Comparison of ENCODE assay signal across 9 cellular contexts in the genomic region with DNA sequence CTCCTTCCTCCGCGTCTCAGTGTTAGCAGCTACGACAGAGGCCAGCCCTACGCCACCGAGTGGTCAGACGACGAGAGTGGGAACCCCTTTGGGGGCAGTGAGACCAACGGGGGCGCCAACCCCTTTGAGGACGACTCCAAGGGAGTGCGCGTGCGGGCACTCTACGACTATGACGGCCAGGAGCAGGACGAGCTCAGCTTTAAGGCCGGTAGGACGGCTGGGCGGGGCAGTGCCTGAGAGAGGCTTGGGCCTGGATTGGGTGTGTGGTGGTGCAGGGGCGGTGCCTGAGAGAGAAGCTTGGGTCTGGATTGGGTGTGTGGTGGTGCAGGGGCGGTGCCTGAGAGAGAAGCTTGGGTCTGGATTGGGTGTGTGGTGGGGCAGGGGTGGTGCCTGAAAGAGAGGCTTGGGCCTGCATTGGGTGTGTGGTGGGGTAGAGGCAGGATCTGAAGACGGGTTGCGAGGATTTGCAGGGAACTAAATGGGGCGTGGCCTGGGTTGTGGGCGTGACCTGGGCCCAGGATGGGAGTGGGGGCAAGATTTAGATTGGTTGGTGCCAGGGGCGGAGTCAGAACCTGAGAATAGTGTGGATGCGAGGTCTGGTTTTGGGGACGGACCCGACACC. TPM values are rescaled to one million over a fixed set of nuclear protein-coding genes. Genes with fewer than 3 reads are reported as not detected.
A peak's percentile ranks its signal among the peaks of the same experiment; 100 is the strongest.
DNase-seq lines count a peak whose midpoint lies in the region; ATAC-seq, FAIRE-seq and TF ChIP-seq lines count a peak whose summit lies in the region.
"Had no signal": no experiment of that assay in that cellular context is flagged by ENCODE, and none has a peak within 500 bp of the region (broad histone marks: within the 10 kb centered on the region; RNA-seq: fewer than 3 reads in every experiment).

No MANE protein-coding gene starts in this region.

- no peaks in the 10 kb centered on the region for H3K9me3 Mint-ChIP-seq in immature natural killer cell

- DNase-seq in activated CD4-positive, alpha-beta T cell treated with anti-CD3 and anti-CD28 coated beads for 48 hours: peak; percentile 40
- DNase-seq in activated CD4-positive, alpha-beta T cell treated with anti-CD3 and anti-CD28 coated beads for 1 hour: no peak
- DNase-seq in K562 (ENCODE audit: extremely low read depth in 1 of 4, low spot score in 3 of 4) (peak; percentile 55 to 70 (median 58)), immature natural killer cell (peak; percentile 30 to 65 (median 32)), cortex of kidney (lab: John Stamatoyannopoulos, UW) (no peak), NCI-H2227 treated with DMSO at 0.1 percent for 48 hours (lab: John Stamatoyannopoulos, UW) (no peak)

- no peak for TF ChIP-seq RAD21 in K562 (CRISPR knock-in tag; conservative IDR thresholded peaks at IDR 0.05 in 1 of 2, IDR thresholded peaks at IDR 0.05 in 1 of 2)

- BruUV-seq in K562 (replicated peaks; lab: Mats Ljungman, UMichigan): no TSS peak

- CTCF ChIA-PET in K562 (lab: Yijun Ruan, JAX; ENCODE audit: low intra/inter-chr PET ratio): no interaction called here

- peak overlapping the region in 1 of 5 donors; percentile 64 for H3K4me3 Mint-ChIP-seq in immature natural killer cell

- no peak for TF ChIP-seq EP300 in K562 (IDR thresholded peaks at IDR 0.05; ENCODE audit: low read length)

- no peak for TF ChIP-seq POLR2A in K562 (conservative IDR thresholded peaks at IDR 0.05)

- intact Hi-C loops in K562 (cut with micrococcal nuclease): no loop called here

- H3K27ac ChIP-seq in K562 (ENCODE audit: extremely low read depth, low read depth, low read length): no peak overlapping the region
- no peak overlapping the region for H3K27ac ChIP-seq in subcutaneous abdominal adipose tissue (ENCODE audit: low read depth, low read length)

- ATAC-seq in K562: peak; percentile 72
- no peak for ATAC-seq in GM21367 (IDR thresholded peaks at IDR 0.05; ENCODE audit: unreplicated experiment)

- no peaks in the 10 kb centered on the region for H3K27me3 ChIP-seq in K562 (ENCODE audit: control insufficient read depth in 2 of 2, insufficient read depth in 2 of 2, low read length in 2 of 2)
- peaks cover 0 to 2% (median 0%) of the 10 kb centered on the region in 5 donors for H3K27me3 ChIP-seq in subcutaneous abdominal adipose tissue (ENCODE audit: control insufficient read depth in 5 of 5, insufficient read depth in 4 of 5, low read length in 5 of 5)

- H3K36me3 Mint-ChIP-seq in immature natural killer cell: no peaks in the 10 kb centered on the region

- H3K4me3 ChIP-seq in K562: no peak overlapping the region
- H3K4me3 ChIP-seq in subcutaneous abdominal adipose tissue (ENCODE audit: low read depth in 1 of 5, low read length in 5 of 5): peak overlapping the region in 4 of 5 donors; percentile 13 to 61 (median 53)

- POLR2A ChIA-PET in K562 (lab: Yijun Ruan, JAX): interaction anchor here (0.7 to 1.0 kb wide), 2 partner anchors 29 to 78 kb away, joined by 3 read pairs; no protein-coding TSS in a partner anchor

- in situ Hi-C loops in K562 (cut with MboI): no loop called here

- no peaks in the 10 kb centered on the region for H4K20me1 ChIP-seq in K562 (replicated peaks; ENCODE audit: control insufficient read depth, insufficient read depth, low read length)

- H3K27ac Mint-ChIP-seq in immature natural killer cell: peak overlapping the region in 1 of 6 donors; percentile 35

- no peaks in the 10 kb centered on the region for H3K9me1 ChIP-seq in K562 (ENCODE audit: control insufficient read depth, insufficient read depth, low read length)

- whole genome bisulfite sequencing in K562 (ENCODE audit: insufficient coverage, low coverage, missing lambda C conversion rate): 80% methylated on average over 29 of the region's 29 CpGs

- no peak for TF ChIP-seq CTCF in K562 (IDR thresholded peaks at IDR 0.05 in 2 of 3, conservative IDR thresholded peaks at IDR 0.05 in 1 of 3; ENCODE audit: insufficient read depth in 2 of 3, low read depth in 1 of 3, low read length in 3 of 3)

- peaks cover 8 to 62% of the 10 kb centered on the region in 2 experiments for H3K4me1 ChIP-seq in K562 (replicated peaks in 1 of 2; ENCODE audit: control insufficient read depth in 2 of 2, insufficient read depth in 2 of 2, low read length in 2 of 2)
- peaks cover 2 to 19% (median 7%) of the 10 kb centered on the region in 5 donors for H3K4me1 ChIP-seq in subcutaneous abdominal adipose tissue (ENCODE audit: control insufficient read depth in 5 of 5, insufficient read depth in 5 of 5, low read length in 5 of 5)

- no peak overlapping the region for H3K4me2 ChIP-seq in K562 (ENCODE audit: insufficient read depth, low read length)

- no peaks in the 10 kb centered on the region for H3K79me2 ChIP-seq in K562 (ENCODE audit: control insufficient read depth, insufficient read depth, low read length)

- H3K27me3 Mint-ChIP-seq in immature natural killer cell (ENCODE audit: low read depth in 3 of 3): peaks cover 0 to 2% (median 0%) of the 10 kb centered on the region in 3 donors

- FAIRE-seq in K562 (lab: Jason Lieb, UNC): peak; percentile 77
- FAIRE-seq: islet of Langerhans had no signal

- H3K9me3 ChIP-seq in K562 (replicated peaks; ENCODE audit: control insufficient read depth, insufficient read depth, low read depth, low read length) (no peaks in the 10 kb centered on the region), subcutaneous abdominal adipose tissue (ENCODE audit: control insufficient read depth in 5 of 5, low read length in 5 of 5) (no peaks in the 10 kb centered on the region)

- peaks cover 7 to 9% of the 10 kb centered on the region in 2 donors for H3K4me1 Mint-ChIP-seq in immature natural killer cell

- H2AFZ ChIP-seq in K562 (ENCODE audit: low read depth, low read length): peak overlapping the region; percentile 28; the same call in 1 of the 2 replicates

- no peaks in the 10 kb centered on the region for H3K36me3 ChIP-seq in K562 (ENCODE audit: control insufficient read depth, insufficient read depth, low read length)
- no peaks in the 10 kb centered on the region for H3K36me3 ChIP-seq in subcutaneous abdominal adipose tissue (ENCODE audit: control insufficient read depth in 5 of 5, insufficient read depth in 5 of 5, low read length in 5 of 5)

- H3K9ac ChIP-seq in K562 (ENCODE audit: insufficient read depth in 1 of 2, low read depth in 2 of 2, low read length in 2 of 2) (no peak overlapping the region), subcutaneous abdominal adipose tissue (ENCODE audit: low read length in 5 of 5) (peak overlapping the region in 1 of 5 donors; percentile 32)

TF ChIP-seq in K562, 482 proteins besides CTCF, POLR2A, EP300 and RAD21 (continues in another document):
- TF ChIP-seq, protein P1, sequence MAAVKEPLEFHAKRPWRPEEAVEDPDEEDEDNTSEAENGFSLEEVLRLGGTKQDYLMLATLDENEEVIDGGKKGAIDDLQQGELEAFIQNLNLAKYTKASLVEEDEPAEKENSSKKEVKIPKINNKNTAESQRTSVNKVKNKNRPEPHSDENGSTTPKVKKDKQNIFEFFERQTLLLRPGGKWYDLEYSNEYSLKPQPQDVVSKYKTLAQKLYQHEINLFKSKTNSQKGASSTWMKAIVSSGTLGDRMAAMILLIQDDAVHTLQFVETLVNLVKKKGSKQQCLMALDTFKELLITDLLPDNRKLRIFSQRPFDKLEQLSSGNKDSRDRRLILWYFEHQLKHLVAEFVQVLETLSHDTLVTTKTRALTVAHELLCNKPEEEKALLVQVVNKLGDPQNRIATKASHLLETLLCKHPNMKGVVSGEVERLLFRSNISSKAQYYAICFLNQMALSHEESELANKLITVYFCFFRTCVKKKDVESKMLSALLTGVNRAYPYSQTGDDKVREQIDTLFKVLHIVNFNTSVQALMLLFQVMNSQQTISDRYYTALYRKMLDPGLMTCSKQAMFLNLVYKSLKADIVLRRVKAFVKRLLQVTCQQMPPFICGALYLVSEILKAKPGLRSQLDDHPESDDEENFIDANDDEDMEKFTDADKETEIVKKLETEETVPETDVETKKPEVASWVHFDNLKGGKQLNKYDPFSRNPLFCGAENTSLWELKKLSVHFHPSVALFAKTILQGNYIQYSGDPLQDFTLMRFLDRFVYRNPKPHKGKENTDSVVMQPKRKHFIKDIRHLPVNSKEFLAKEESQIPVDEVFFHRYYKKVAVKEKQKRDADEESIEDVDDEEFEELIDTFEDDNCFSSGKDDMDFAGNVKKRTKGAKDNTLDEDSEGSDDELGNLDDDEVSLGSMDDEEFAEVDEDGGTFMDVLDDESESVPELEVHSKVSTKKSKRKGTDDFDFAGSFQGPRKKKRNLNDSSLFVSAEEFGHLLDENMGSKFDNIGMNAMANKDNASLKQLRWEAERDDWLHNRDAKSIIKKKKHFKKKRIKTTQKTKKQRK (IDR thresholded peaks at IDR 0.05; ENCODE audit: borderline replicate concordance, low read depth, low read length): 0 out of 2 replicates have a peak, but pooled peaks have one; percentile 42
- TF ChIP-seq MBD2 (IDR thresholded peaks at IDR 0.05; ENCODE audit: borderline replicate concordance, low read depth): peak; percentile 51; the same call in 1 of the 2 replicates
- 0 out of 2 replicates have a peak, but pooled peaks have one; percentile 26 for TF ChIP-seq POLR2G (IDR thresholded peaks at IDR 0.05; ENCODE audit: low read depth, low read length)
- TF ChIP-seq RBFOX2 (IDR thresholded peaks at IDR 0.05; ENCODE audit: low read depth, low read length): 0 out of 2 replicates have a peak, but pooled peaks have one; percentile 33

RNA-seq across cellular contexts. Expression of a gene that starts 24.4 kb away (rescaled TPM):
- not detected in 2 replicates for total RNA-seq in K562 (2011; cell fraction: chromatin; rRNA removed; ENCODE audit: low replicate concordance)
- 0.13 TPM in 1 of 2 replicates, not detected in the other for total RNA-seq in K562 (2011; cell fraction: nucleolus; rRNA removed)
- total RNA-seq in K562 (2011; cell fraction: nucleoplasm; rRNA removed): 0.29 TPM in 1 of 2 replicates, not detected in the other
- total RNA-seq in K562 (2014; rRNA removed) (0.08 TPM in 1 of 2 replicates, not detected in the other), K562 (2014; rRNA removed; fragmentation: Illumina TruSeq; extraction: Trizol) (not detected in 2 replicates), K562 (2015; rRNA removed; fragmentation: Illumina TruSeq; extraction: Trizol) (0.11 and 0.15 TPM in 2 replicates), K562 (2021) (0.11 and 0.16 TPM in 2 replicates)
- polyA plus RNA-seq in K562 (2011; rRNA removed) (0.04 and 0.08 TPM in 2 replicates), K562 (2014; fragmentation: Illumina TruSeq; extraction: Trizol) (0.10 TPM in 1 of 2 replicates, not detected in the other), K562 (2014; fragmentation: Nextera tagmentation; extraction: Ambion mirVana) (not detected), K562 (2014; rRNA removed) (0.08 and 0.12 TPM in 2 replicates), immature natural killer cell (not detected)
- polyA plus RNA-seq in K562 (2011; cell fraction: cytosol; rRNA removed): 0.13 and 0.16 TPM in 2 replicates
- 0.23 and 0.35 TPM in 2 replicates for polyA plus RNA-seq in K562 (2011; cell fraction: nucleus; rRNA removed)
- polyA plus RNA-seq in K562 (2012): 0.05 TPM in 1 of 2 replicates, not detected in the other
- polyA minus RNA-seq in K562 (2011; rRNA and poly(A)+ RNA removed): not detected in 2 replicates
- polyA minus RNA-seq in K562 (2011; cell fraction: cytosol; rRNA and poly(A)+ RNA removed): not detected in 2 replicates
- polyA minus RNA-seq in K562 (2011; cell fraction: nucleus; rRNA and poly(A)+ RNA removed): not detected in 2 replicates

Comparison
In these comparisons a context has a peak if more than half of its experiments do, and no peak if none do; other contexts are left out.
1. DNase-seq: peak in activated CD4-positive, alpha-beta T cell treated with anti-CD3 and anti-CD28 coated beads for 48 hours (single experiment), K562 (4 of 4) and immature natural killer cell (3 of 3); none in activated CD4-positive, alpha-beta T cell treated with anti-CD3 and anti-CD28 coated beads for 1 hour (single experiment), cortex of kidney (single experiment) and NCI-H2227 treated with DMSO at 0.1 percent for 48 hours (single experiment).